18 cellular contexts compared by ENCODE assay signal in genomic region chr16:67825906-67826305, GRCh38. TPM values are rescaled to one million over a fixed set of nuclear protein-coding genes. Genes with fewer than 3 reads are reported as not detected.
A peak's percentile ranks its signal among the peaks of the same experiment; 100 is the strongest.
DNase-seq lines count a peak whose midpoint lies in the region; FAIRE-seq and TF ChIP-seq lines count a peak whose summit lies in the region.
"Had no signal": no experiment of that assay in that cellular context is flagged by ENCODE, and none has a peak within 500 bp of the region (broad histone marks: within the 10 kb centered on the region; RNA-seq: fewer than 3 reads in every experiment).

No MANE protein-coding gene starts in this region.

- H2BK12ac ChIP-seq in H1 (ENCODE audit: low read depth, low read length), result no peak overlapping the region

- H3K9me3 ChIP-seq in Karpas-422 (ENCODE audit: low read length), result no peaks in the 10 kb centered on the region
- H3K9me3 ChIP-seq in H1 (ENCODE audit: insufficient read depth in 2 of 2, low read depth in 1 of 2, low read length in 1 of 2), result no peaks in the 10 kb centered on the region
- no peaks in the 10 kb centered on the region for H3K9me3 ChIP-seq in MM.1S (replicated peaks; ENCODE audit: insufficient read depth, low read length)
- H3K9me3 ChIP-seq: BE2C had no signal

- H3K23ac ChIP-seq in H1 (ENCODE audit: insufficient read length), result no peak overlapping the region

- CTCF ChIA-PET in H1 (lab: Charles Lee; ENCODE audit: partially characterized antibody), result interaction anchor here (0.6 to 11.6 kb wide), 8 partner anchors 11 to 371 kb away, joined by 3 to 100 read pairs (median 4); partner anchors contain the start of gene NUTF2

- H3K14ac ChIP-seq in H1 (ENCODE audit: insufficient read length), result no peak overlapping the region

- no peak overlapping the region for H4K5ac ChIP-seq in H1 (ENCODE audit: insufficient read length, low read depth, low read length)

- no peak overlapping the region for H4K8ac ChIP-seq in H1 (ENCODE audit: extremely low read depth, insufficient read depth, low read length)

- H3K36me3 ChIP-seq in Karpas-422 (ENCODE audit: insufficient read depth, low read length), result no peaks in the 10 kb centered on the region
- H3K36me3 ChIP-seq in H1 (ENCODE audit: control insufficient read depth in 2 of 4, insufficient read depth in 4 of 4, low read length in 3 of 4), result peaks cover 9 to 25% (median 13%) of the 10 kb centered on the region in 4 experiments
- H3K36me3 ChIP-seq in MM.1S (replicated peaks; ENCODE audit: insufficient read depth, low read length), result no peaks in the 10 kb centered on the region

- H3K79me2 ChIP-seq in Karpas-422 (ENCODE audit: low read length) (no peaks in the 10 kb centered on the region), H1 (ENCODE audit: control insufficient read depth in 1 of 2, insufficient read depth in 2 of 2, low read length in 2 of 2) (no peaks in the 10 kb centered on the region), MM.1S (ENCODE audit: low read length) (no peaks in the 10 kb centered on the region)

- TF ChIP-seq CTCF in H1 (IDR thresholded peaks at IDR 0.05; ENCODE audit: control extremely low read depth in 1 of 3, insufficient read depth in 1 of 3, low read depth in 1 of 3, low read length in 3 of 3) (no peak), MM.1S (IDR thresholded peaks at IDR 0.05; ENCODE audit: low read length) (no peak)

- TF ChIP-seq POLR2A in H1 (IDR thresholded peaks at IDR 0.05; ENCODE audit: control extremely low read depth in 1 of 2, low read depth in 2 of 2, low read length in 2 of 2), result no peak

- TF ChIP-seq EP300 in H1 (IDR thresholded peaks at IDR 0.05; ENCODE audit: borderline replicate concordance in 1 of 2, low read depth in 2 of 2, low read length in 2 of 2), result no peak

- no peaks in the 10 kb centered on the region for H3K23me2 ChIP-seq in H1 (ENCODE audit: low read depth, low read length)

- H3K4me2 ChIP-seq in Karpas-422 (ENCODE audit: low read depth, low read length, poor library complexity, severe bottlenecking) (no peak overlapping the region), H1 (ENCODE audit: insufficient read depth in 1 of 2, low read depth in 2 of 2, low read length in 2 of 2) (no peak overlapping the region), MM.1S (ENCODE audit: low read depth, low read length) (no peak overlapping the region)

- H3K9ac ChIP-seq in Karpas-422 (ENCODE audit: low read length) (no peak overlapping the region), H1 (replicated peaks in 1 of 4; ENCODE audit: extremely low read depth in 1 of 4, low read depth in 3 of 4, low read length in 3 of 4) (no peak overlapping the region), MM.1S (ENCODE audit: low read length) (no peak overlapping the region)

- POLR2A ChIA-PET in H1 (lab: Charles Lee; ENCODE audit: partially characterized antibody), result interaction anchor here (0.7 to 3.2 kb wide), 5 partner anchors 8 to 19 kb away, joined by 3 to 15 read pairs (median 4); no protein-coding TSS in a partner anchor

- H4K91ac ChIP-seq in H1 (replicated peaks; ENCODE audit: insufficient read length, low read length), result no peak overlapping the region

- TF ChIP-seq RAD21 in H1 (IDR thresholded peaks at IDR 0.05 in 1 of 2, conservative IDR thresholded peaks at IDR 0.05 in 1 of 2; ENCODE audit: low read depth in 2 of 2, low read length in 2 of 2), result no peak

- H3K27me3 ChIP-seq in Karpas-422 (ENCODE audit: low read length) (no peaks in the 10 kb centered on the region), H1 (replicated peaks in 1 of 4; ENCODE audit: control insufficient read depth in 3 of 4, extremely low read depth in 1 of 4, insufficient read depth in 3 of 4, low read length in 3 of 4) (no peaks in the 10 kb centered on the region; a peak in 1 of 7 replicates), MM.1S (replicated peaks; ENCODE audit: insufficient read depth, low read length) (no peaks in the 10 kb centered on the region)
- H3K27me3 ChIP-seq: BE2C had no signal

- FAIRE-seq in H1 (lab: Jason Lieb, UNC), result no peak
- FAIRE-seq: A204.1, GM12878 had no signal

- DNase-seq in Karpas-422, result peak; percentile 20
- no peak for DNase-seq in H1 (ENCODE audit: low read depth in 1 of 2, low spot score in 2 of 2)
- DNase-seq in NCI-H345 treated with DMSO at 0.1 percent for 48 hours (lab: John Stamatoyannopoulos, UW; ENCODE audit: unreplicated experiment), result no peak
- DNase-seq in MM.1S, result no peak
- DNase-seq: ACHN; BE2C; C1 segment of cervical spinal cord; CD4-positive, CD25-positive, alpha-beta regulatory T cell; CD8-positive, alpha-beta memory T cell; COR-L47; DMS 273 treated with DMSO at 0.1 percent for 48 hours; DMS53; DND-41; EL; GOT3; H9 had no signal

- H3K4me1 ChIP-seq in Karpas-422 (ENCODE audit: low read length) (no peaks in the 10 kb centered on the region), H1 (replicated peaks in 1 of 4; ENCODE audit: control insufficient read depth in 3 of 4, insufficient read depth in 4 of 4, low read length in 3 of 4) (peaks cover 0 to 2% (median 0%) of the 10 kb centered on the region in 4 experiments; a peak in 3 of 7 replicates), MM.1S (ENCODE audit: low read length) (no peaks in the 10 kb centered on the region)
- H3K4me1 ChIP-seq: BE2C had no signal

- H4K20me1 ChIP-seq in Karpas-422 (ENCODE audit: insufficient read depth, low read depth, low read length) (no peaks in the 10 kb centered on the region), H1 (replicated peaks in 1 of 2; ENCODE audit: control insufficient read depth in 1 of 2, insufficient read depth in 2 of 2, low read length in 2 of 2) (peaks cover 3 to 4% of the 10 kb centered on the region in 2 experiments), MM.1S (ENCODE audit: insufficient read depth, low read length) (no peaks in the 10 kb centered on the region)

- H2AFZ ChIP-seq in Karpas-422 (ENCODE audit: low read length), result no peak overlapping the region
- H2AFZ ChIP-seq in H1 (ENCODE audit: low read length), result no peak overlapping the region
- H2AFZ ChIP-seq in MM.1S (ENCODE audit: low read length), result no peak overlapping the region

- 91% methylated on average over 12 of the region's 14 CpGs; no CpG with 5 or more reads in 1 of the 2 experiments for WGBS in H1 (ENCODE audit: extremely low coverage in 1 of 2, insufficient coverage in 1 of 2, insufficient read length in 1 of 2, insufficient replicate concordance in 2 of 2, low coverage in 1 of 2, low lambda C conversion rate in 2 of 2, missing lambda C conversion rate in 1 of 2), 2 experiments

- H2BK20ac ChIP-seq in H1 (ENCODE audit: low read length), result 0 out of 2 replicates have a peak overlapping the region, but pooled peaks have one; percentile 72

- H2BK15ac ChIP-seq in H1 (ENCODE audit: low read length), result no peak overlapping the region

- H3K4me3 ChIP-seq in Karpas-422 (ENCODE audit: low read length) (no peak overlapping the region), H1 (ENCODE audit: extremely low read depth in 1 of 4, insufficient read depth in 2 of 4, low read depth in 3 of 4, low read length in 4 of 4) (no peak overlapping the region), MM.1S (ENCODE audit: low read length) (no peak overlapping the region)
- H3K4me3 ChIP-seq: GM12878 had no signal

- H3K4ac ChIP-seq in H1 (replicated peaks; ENCODE audit: insufficient read length, low read depth, low read length), result no peak overlapping the region

- no peak overlapping the region; the same call in 1 of the 2 replicates for H2BK5ac ChIP-seq in H1 (ENCODE audit: low read depth, low read length)

- no peak overlapping the region for H3K18ac ChIP-seq in H1 (ENCODE audit: extremely low read depth, low read length)

- H3K9me2 ChIP-seq in Karpas-422 (replicated peaks; ENCODE audit: insufficient read depth, low read length), result no peaks in the 10 kb centered on the region
- H3K9me2 ChIP-seq in MM.1S (replicated peaks; ENCODE audit: insufficient read depth, low read length), result no peaks in the 10 kb centered on the region

- H3K27ac ChIP-seq in Karpas-422 (ENCODE audit: low read length) (no peak overlapping the region), H1 (ENCODE audit: low read depth, low read length) (no peak overlapping the region), MM.1S (ENCODE audit: low read length) (no peak overlapping the region)

- no peak overlapping the region for H2BK120ac ChIP-seq in H1 (replicated peaks; ENCODE audit: low read depth, low read length)

- H3K56ac ChIP-seq in H1 (replicated peaks; ENCODE audit: insufficient read length, low read depth, low read length), result no peak overlapping the region

- no peaks in the 10 kb centered on the region; the same call in 1 of the 2 replicates for H3K79me1 ChIP-seq in H1 (ENCODE audit: low read depth, low read length)

- H3F3A ChIP-seq in MM.1S (ENCODE audit: insufficient read depth, low read length), result no peaks in the 10 kb centered on the region

- H2AK5ac ChIP-seq in H1 (ENCODE audit: low read depth, low read length), result no peak overlapping the region

RNA-seq across cellular contexts. Expression of gene THAP11, which starts 16.2 kb away (rescaled TPM):
- total RNA-seq in Karpas-422 (2014; rRNA removed; shearing (Covaris generic); ENCODE audit: low replicate concordance), result 57.1 and 89.9 TPM in 2 replicates
- total RNA-seq in H1 (2021; fragmentation: NEBNext Ultra II Directional; extraction: Animal tissue kit (Norgen Biotek cat#: 25700)), result 54.8 and 56.4 TPM in 2 replicates
- 50.8 and 61.7 TPM in 2 replicates for polyA plus RNA-seq in H1 (2011; rRNA removed)
- polyA plus RNA-seq in H1 (2011; cell fraction: cytosol; rRNA removed), result 65.6 TPM
- polyA plus RNA-seq in H1 (2011; cell fraction: nucleus; rRNA removed), result 43.6 TPM
- polyA plus RNA-seq in H1 (2012, experiment 1 of 2), result 39.6 to 44.1 TPM (median 43.1 TPM) in 4 replicates
- polyA plus RNA-seq in H1 (2012, experiment 2 of 2), result 43.8 TPM
- 28.0 TPM for polyA plus RNA-seq in H1 (2013, experiment 1 of 2)
- polyA plus RNA-seq in H1 (2013, experiment 2 of 2), result 28.8 TPM
- 28.1 and 32.3 TPM in 2 replicates for polyA minus RNA-seq in H1 (2011; rRNA and poly(A)+ RNA removed)
- 32.9 TPM for polyA minus RNA-seq in H1 (2011; cell fraction: cytosol; rRNA and poly(A)+ RNA removed)
- polyA minus RNA-seq in H1 (2011; cell fraction: nucleus; rRNA and poly(A)+ RNA removed), result 19.9 TPM

RNA-seq across cellular contexts. Expression of gene TSNAXIP1, which starts 19.2 kb away (rescaled TPM):
- total RNA-seq in Karpas-422 (2014; rRNA removed; shearing (Covaris generic); ENCODE audit: low replicate concordance), result 0.52 and 1.1 TPM in 2 replicates
- 0.37 and 1.3 TPM in 2 replicates for total RNA-seq in H1 (2021; fragmentation: NEBNext Ultra II Directional; extraction: Animal tissue kit (Norgen Biotek cat#: 25700))
- 0.39 and 0.94 TPM in 2 replicates for polyA plus RNA-seq in H1 (2011; rRNA removed)
- polyA plus RNA-seq in H1 (2011; cell fraction: cytosol; rRNA removed), result 1.2 TPM
- polyA plus RNA-seq in H1 (2011; cell fraction: nucleus; rRNA removed), result 5.5 TPM
- 1.2 to 1.6 TPM (median 1.3 TPM) in 4 replicates for polyA plus RNA-seq in H1 (2012, experiment 1 of 2)
- polyA plus RNA-seq in H1 (2012, experiment 2 of 2), result 0.37 TPM
- polyA plus RNA-seq in H1 (2013, experiment 1 of 2), result 0.97 TPM
- polyA plus RNA-seq in H1 (2013, experiment 2 of 2), result 0.74 TPM
- 0.41 TPM in 2 replicates for polyA minus RNA-seq in H1 (2011; rRNA and poly(A)+ RNA removed)
- polyA minus RNA-seq in H1 (2011; cell fraction: cytosol; rRNA and poly(A)+ RNA removed), result not detected
- polyA minus RNA-seq in H1 (2011; cell fraction: nucleus; rRNA and poly(A)+ RNA removed), result 1.2 TPM
- polyA plus RNA-seq: CD4-positive, CD25-positive, alpha-beta regulatory T cell had no signal

RNA-seq across cellular contexts. Expression of gene RANBP10, which starts 19.5 kb away (rescaled TPM):
- 9.3 and 10.7 TPM in 2 replicates for total RNA-seq in Karpas-422 (2014; rRNA removed; shearing (Covaris generic); ENCODE audit: low replicate concordance)
- 13.8 and 16.8 TPM in 2 replicates for total RNA-seq in H1 (2021; fragmentation: NEBNext Ultra II Directional; extraction: Animal tissue kit (Norgen Biotek cat#: 25700))
- polyA plus RNA-seq in H1 (2011; rRNA removed), result 14.2 and 16.3 TPM in 2 replicates
- polyA plus RNA-seq in H1 (2011; cell fraction: cytosol; rRNA removed), result 9.9 TPM
- polyA plus RNA-seq in H1 (2011; cell fraction: nucleus; rRNA removed), result 20.6 TPM
- polyA plus RNA-seq in H1 (2012, experiment 1 of 2), result 10.6 to 12.7 TPM (median 11.3 TPM) in 4 replicates
- polyA plus RNA-seq in H1 (2012, experiment 2 of 2), result 7.9 TPM
- polyA plus RNA-seq in H1 (2013, experiment 1 of 2), result 7.7 TPM
- polyA plus RNA-seq in H1 (2013, experiment 2 of 2), result 7.7 TPM
- 26.2 and 32.5 TPM in 2 replicates for polyA minus RNA-seq in H1 (2011; rRNA and poly(A)+ RNA removed)
- 7.8 TPM for polyA minus RNA-seq in H1 (2011; cell fraction: cytosol; rRNA and poly(A)+ RNA removed)
- 10.3 TPM for polyA minus RNA-seq in H1 (2011; cell fraction: nucleus; rRNA and poly(A)+ RNA removed)

RNA-seq across cellular contexts. Expression of gene NUTF2, which starts 20.8 kb away (rescaled TPM):
- 179 and 237 TPM in 2 replicates for total RNA-seq in Karpas-422 (2014; rRNA removed; shearing (Covaris generic); ENCODE audit: low replicate concordance)
- total RNA-seq in H1 (2021; fragmentation: NEBNext Ultra II Directional; extraction: Animal tissue kit (Norgen Biotek cat#: 25700)), result 219 and 229 TPM in 2 replicates
- 377 and 382 TPM in 2 replicates for polyA plus RNA-seq in H1 (2011; rRNA removed)
- polyA plus RNA-seq in H1 (2011; cell fraction: cytosol; rRNA removed), result 322 TPM
- 256 TPM for polyA plus RNA-seq in H1 (2011; cell fraction: nucleus; rRNA removed)
- polyA plus RNA-seq in H1 (2012, experiment 1 of 2), result 285 to 353 TPM (median 329 TPM) in 4 replicates
- 190 TPM for polyA plus RNA-seq in H1 (2012, experiment 2 of 2)
- 335 TPM for polyA plus RNA-seq in H1 (2013, experiment 1 of 2)
- polyA plus RNA-seq in H1 (2013, experiment 2 of 2), result 317 TPM
- 306 and 380 TPM in 2 replicates for polyA minus RNA-seq in H1 (2011; rRNA and poly(A)+ RNA removed)
- 201 TPM for polyA minus RNA-seq in H1 (2011; cell fraction: cytosol; rRNA and poly(A)+ RNA removed)
- polyA minus RNA-seq in H1 (2011; cell fraction: nucleus; rRNA and poly(A)+ RNA removed), result 150 TPM

RNA-seq across cellular contexts. Expression of gene CENPT, which starts 21.6 kb away (rescaled TPM):
- 22.0 and 36.0 TPM in 2 replicates for total RNA-seq in Karpas-422 (2014; rRNA removed; shearing (Covaris generic); ENCODE audit: low replicate concordance)
- total RNA-seq in H1 (2021; fragmentation: NEBNext Ultra II Directional; extraction: Animal tissue kit (Norgen Biotek cat#: 25700)), result 42.2 and 42.4 TPM in 2 replicates
- 53.4 and 82.7 TPM in 2 replicates for polyA plus RNA-seq in H1 (2011; rRNA removed)
- 82.3 TPM for polyA plus RNA-seq in H1 (2011; cell fraction: cytosol; rRNA removed)
- polyA plus RNA-seq in H1 (2011; cell fraction: nucleus; rRNA removed), result 415 TPM
- 38.1 to 58.6 TPM (median 58.5 TPM) in 4 replicates for polyA plus RNA-seq in H1 (2012, experiment 1 of 2)
- polyA plus RNA-seq in H1 (2012, experiment 2 of 2), result 39.5 TPM
- polyA plus RNA-seq in H1 (2013, experiment 1 of 2), result 41.5 TPM
- polyA plus RNA-seq in H1 (2013, experiment 2 of 2), result 34.8 TPM
- polyA minus RNA-seq in H1 (2011; rRNA and poly(A)+ RNA removed), result 22.9 and 26.2 TPM in 2 replicates
- 18.9 TPM for polyA minus RNA-seq in H1 (2011; cell fraction: cytosol; rRNA and poly(A)+ RNA removed)
- polyA minus RNA-seq in H1 (2011; cell fraction: nucleus; rRNA and poly(A)+ RNA removed), result 50.5 TPM
